ENCODE assay signal across 1 cellular context in genomic region chr4:40594261-40595178, GRCh38.
TF ChIP-seq lines count a peak whose summit lies in the region.

No MANE protein-coding gene starts in this region.

TF ChIP-seq in SK-N-SH treated with all-trans-retinoic acid at 6 μM for 48 hours, 23 proteins besides CTCF, POLR2A, EP300 and RAD21:
- TF ChIP-seq CREB5 (CRISPR knock-in tag; IDR thresholded peaks at IDR 0.05; ENCODE audit: low read depth) (peak; percentile 34; the same call in 1 of the 2 replicates), ZFP30 (CRISPR knock-in tag; IDR thresholded peaks at IDR 0.05) (no peak)
